9 cellular contexts compared by ENCODE assay signal in genomic region chr13:75458696-75459422, GRCh38. TPM values are rescaled to one million over a fixed set of nuclear protein-coding genes. Genes with fewer than 3 reads are reported as not detected.
DNase-seq lines count a peak whose midpoint lies in the region; ATAC-seq, FAIRE-seq and TF ChIP-seq lines count a peak whose summit lies in the region.
"Had no signal": no experiment of that assay in that cellular context is flagged by ENCODE, and none has a peak within 500 bp of the region (broad histone marks: within the 10 kb centered on the region; RNA-seq: fewer than 3 reads in every experiment).

No MANE protein-coding gene starts in this region.

- no peaks in the 10 kb centered on the region for H3K9me3 Mint-ChIP-seq in activated naive CD8-positive, alpha-beta T cell treated with anti-CD3 and anti-CD28 coated beads for 36 hours
- peaks cover 2% of the 10 kb centered on the region for H3K9me3 Mint-ChIP-seq in natural killer cell treated with Interleukin-12 subunit alpha and Interleukin-12 subunit beta and Interleukin-15 and Interleukin-18, amount 100 ng/mL, for 72 hours

- peaks cover 5% of the 10 kb centered on the region for H3K27me3 Mint-ChIP-seq in activated naive CD8-positive, alpha-beta T cell treated with anti-CD3 and anti-CD28 coated beads for 36 hours
- no peaks in the 10 kb centered on the region for H3K27me3 Mint-ChIP-seq in natural killer cell treated with Interleukin-12 subunit alpha and Interleukin-12 subunit beta and Interleukin-15 and Interleukin-18, amount 100 ng/mL, for 72 hours

- no peaks in the 10 kb centered on the region for H3K4me1 ChIP-seq in left lung

- DNase-seq in GM19239 (ENCODE audit: insufficient read length, low spot score): no peak
- DNase-seq in NCI-H69 (lab: John Stamatoyannopoulos, UW): peak; percentile 92
- DNase-seq in left lung: no peak
- no peak for DNase-seq in globus pallidus (ENCODE audit: low spot score)
- no peak for DNase-seq in activated naive CD8-positive, alpha-beta T cell treated with anti-CD3 and anti-CD28 coated beads for 36 hours
- no peak for DNase-seq in H54 (ENCODE audit: insufficient read length, low spot score)
- DNase-seq in natural killer cell treated with Interleukin-12 subunit alpha and Interleukin-12 subunit beta and Interleukin-15 and Interleukin-18, amount 100 ng/mL, for 72 hours (ENCODE audit: low spot score): no peak

- no peak overlapping the region for H3K4me3 ChIP-seq in left lung

- H3K4me1 Mint-ChIP-seq in activated naive CD8-positive, alpha-beta T cell treated with anti-CD3 and anti-CD28 coated beads for 36 hours: no peaks in the 10 kb centered on the region
- peaks cover 0 to 3% of the 10 kb centered on the region in 2 donors for H3K4me1 Mint-ChIP-seq in natural killer cell treated with Interleukin-12 subunit alpha and Interleukin-12 subunit beta and Interleukin-15 and Interleukin-18, amount 100 ng/mL, for 72 hours (ENCODE audit: low read depth in 2 of 2)

- no peak overlapping the region for H3K4me3 Mint-ChIP-seq in activated naive CD8-positive, alpha-beta T cell treated with anti-CD3 and anti-CD28 coated beads for 36 hours
- H3K4me3 Mint-ChIP-seq in natural killer cell treated with Interleukin-12 subunit alpha and Interleukin-12 subunit beta and Interleukin-15 and Interleukin-18, amount 100 ng/mL, for 72 hours: no peak overlapping the region

- no peak overlapping the region for H3K27ac Mint-ChIP-seq in activated naive CD8-positive, alpha-beta T cell treated with anti-CD3 and anti-CD28 coated beads for 36 hours
- H3K27ac Mint-ChIP-seq in natural killer cell treated with Interleukin-12 subunit alpha and Interleukin-12 subunit beta and Interleukin-15 and Interleukin-18, amount 100 ng/mL, for 72 hours: no peak overlapping the region

- H3K9me3 ChIP-seq in left lung: no peaks in the 10 kb centered on the region

- FAIRE-seq in GM19239 (lab: Jason Lieb, UNC): peak; percentile 98
- FAIRE-seq in H54 (lab: Jason Lieb, UNC): no peak
- FAIRE-seq: astrocyte had no signal

- intact Hi-C loops in left lung (cut with DNase I): no loop called here

- H3K36me3 Mint-ChIP-seq in activated naive CD8-positive, alpha-beta T cell treated with anti-CD3 and anti-CD28 coated beads for 36 hours: no peaks in the 10 kb centered on the region
- H3K36me3 Mint-ChIP-seq in natural killer cell treated with Interleukin-12 subunit alpha and Interleukin-12 subunit beta and Interleukin-15 and Interleukin-18, amount 100 ng/mL, for 72 hours: no peaks in the 10 kb centered on the region

- ATAC-seq in HG03045 (IDR thresholded peaks at IDR 0.05; ENCODE audit: unreplicated experiment): peak; percentile 99
- peak; percentile 85 for ATAC-seq in left lung
- ATAC-seq in natural killer cell treated with Interleukin-12 subunit alpha and Interleukin-12 subunit beta and Interleukin-15 and Interleukin-18, amount 100 ng/mL, for 72 hours: no peak

- no peaks in the 10 kb centered on the region for H3K27me3 ChIP-seq in left lung

- no peak overlapping the region for H3K27ac ChIP-seq in left lung

- H3K36me3 ChIP-seq in left lung: no peaks in the 10 kb centered on the region

- TF ChIP-seq CTCF in left lung (IDR thresholded peaks at IDR 0.05): no peak

- TF ChIP-seq POLR2A in H54 (IDR thresholded peaks at IDR 0.05; ENCODE audit: low read depth, low read length): no peak

RNA-seq across cellular contexts. Expression of gene TBC1D4, which starts 23.1 kb away (rescaled TPM):
- total RNA-seq in left lung: 10 to 100 TPM; 16.6 to 17.3 TPM
- total RNA-seq in activated naive CD8-positive, alpha-beta T cell treated with anti-CD3 and anti-CD28 coated beads for 36 hours: 10 to 100 TPM; 41.7 to 46.1 TPM
- total RNA-seq in natural killer cell treated with Interleukin-12 subunit alpha and Interleukin-12 subunit beta and Interleukin-15 and Interleukin-18, amount 100 ng/mL, for 72 hours: 1 to 10 TPM; 2.9 to 7.2 TPM

Comparison
In these comparisons a context has a peak if more than half of its experiments do, and no peak if none do; other contexts are left out.
1. ATAC-seq: peak in HG03045 (single experiment) and left lung (single experiment); none in natural killer cell treated with Interleukin-12 subunit alpha and Interleukin-12 subunit beta and Interleukin-15 and Interleukin-18, amount 100 ng/mL, for 72 hours (0 of 2).